ENCODE assay signal across 3 cellular contexts in the genomic region with DNA sequence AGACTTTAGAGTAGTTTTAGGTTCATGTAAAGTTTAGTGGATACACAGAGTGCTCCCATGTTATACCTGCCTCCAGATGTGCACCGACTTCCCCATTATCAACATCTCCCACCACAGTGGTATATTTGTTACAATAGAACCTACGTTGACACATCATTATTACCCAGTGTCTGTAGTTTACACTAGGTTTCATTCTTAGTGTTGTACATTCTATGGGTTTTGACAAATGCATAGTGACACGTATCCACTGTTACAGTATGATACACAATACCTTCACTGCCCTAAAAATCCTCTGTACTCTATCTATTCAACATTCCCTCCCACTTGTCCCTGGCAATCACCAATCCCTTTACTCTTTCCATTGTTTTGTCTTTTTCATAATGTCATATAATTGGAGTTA. TPM values are rescaled to one million over a fixed set of nuclear protein-coding genes. Genes with fewer than 3 reads are reported as not detected.
"Had no signal": no experiment of that assay in that cellular context is flagged by ENCODE, and none has a peak within 500 bp of the region (broad histone marks: within the 10 kb centered on the region; RNA-seq: fewer than 3 reads in every experiment).

No MANE protein-coding gene starts in this region.

- DNase-seq: GDM1, GF-D8 had no signal

- ATAC-seq: GM12878 had no signal

RNA-seq across cellular contexts. Expression of a gene that starts 34.3 kb away (rescaled TPM):
- total RNA-seq: GM12878 had no signal
